8 cellular contexts compared by ENCODE assay signal in genomic region chr12:113462117-113462774, GRCh38. TPM values are rescaled to one million over a fixed set of nuclear protein-coding genes. Genes with fewer than 3 reads are reported as not detected.
DNase-seq lines count a peak whose midpoint lies in the region; ATAC-seq lines count a peak whose summit lies in the region.

No MANE protein-coding gene starts in this region.

- ATAC-seq in left colon (peak; percentile 95), GM18907 (IDR thresholded peaks at IDR 0.05; ENCODE audit: unreplicated experiment) (no peak)

- DNase-seq in A172 (ENCODE audit: low spot score) (peak; percentile 78), GM19238 (ENCODE audit: insufficient read length, low spot score) (peak; percentile 59), NCI-H2171 treated with DMSO at 0.1 percent for 48 hours (lab: John Stamatoyannopoulos, UW) (peak; percentile 35), left colon (peak; percentile 50 to 86)
- DNase-seq in activated CD4-positive, CD25-positive, alpha-beta regulatory T cell treated with anti-CD3 and anti-CD28 coated beads, Interleukin-2, amount 50 U/mL, for 16 hours (ENCODE audit: low read depth, low spot score) = peak; percentile 15
- DNase-seq in central memory CD4-positive, alpha-beta T cell = peak; percentile 42
- peak; percentile 70 to 74 for DNase-seq in stimulated activated CD4-positive, alpha-beta T cell treated with anti-CD3 and anti-CD28 coated beads, Interleukin-2, amount 100 ng/mL, for 48 hours

- intact Hi-C loops in left colon (cut with DNase I, micrococcal nuclease) = loop anchor here in 1 of 2 donors (5.0 kb wide), 1 partner anchor 450 kb away; no protein-coding TSS in a partner anchor

RNA-seq across cellular contexts. Expression of gene LHX5, which starts 9.4 kb away (rescaled TPM):
- not detected in 2 replicates for total RNA-seq in A172 (2014; rRNA removed; shearing (Covaris generic))
- total RNA-seq in left colon = not detected

RNA-seq across cellular contexts. Expression of gene SDSL, which starts 40.1 kb away (rescaled TPM):
- 12.9 and 13.6 TPM in 2 replicates for total RNA-seq in A172 (2014; rRNA removed; shearing (Covaris generic))
- total RNA-seq in left colon = 10 to 100 TPM; 14.7 to 20.1 TPM

RNA-seq across cellular contexts. Expression of gene SDS, which starts 58.6 kb away (rescaled TPM):
- not detected in 2 replicates for total RNA-seq in A172 (2014; rRNA removed; shearing (Covaris generic))
- 1 to 10 TPM in 1 of 2 donors, under 1 TPM in 1; 0.76 to 4.7 TPM for total RNA-seq in left colon

Comparison
In these comparisons a context has a peak if more than half of its experiments do, and no peak if none do; other contexts are left out.
1. DNase-seq: peak in every context shown above with its lines; median percentile 78 in A172; 72 in stimulated activated CD4-positive, alpha-beta T cell treated with anti-CD3 and anti-CD28 coated beads, Interleukin-2, amount 100 ng/mL, for 48 hours; 68 in left colon; 59 in GM19238; 42 in central memory CD4-positive, alpha-beta T cell; 35 in NCI-H2171 treated with DMSO at 0.1 percent for 48 hours; 15 in activated CD4-positive, CD25-positive, alpha-beta regulatory T cell treated with anti-CD3 and anti-CD28 coated beads, Interleukin-2, amount 50 U/mL, for 16 hours.